Comparison of ENCODE assay signal across 30 cellular contexts in the genomic region with DNA sequence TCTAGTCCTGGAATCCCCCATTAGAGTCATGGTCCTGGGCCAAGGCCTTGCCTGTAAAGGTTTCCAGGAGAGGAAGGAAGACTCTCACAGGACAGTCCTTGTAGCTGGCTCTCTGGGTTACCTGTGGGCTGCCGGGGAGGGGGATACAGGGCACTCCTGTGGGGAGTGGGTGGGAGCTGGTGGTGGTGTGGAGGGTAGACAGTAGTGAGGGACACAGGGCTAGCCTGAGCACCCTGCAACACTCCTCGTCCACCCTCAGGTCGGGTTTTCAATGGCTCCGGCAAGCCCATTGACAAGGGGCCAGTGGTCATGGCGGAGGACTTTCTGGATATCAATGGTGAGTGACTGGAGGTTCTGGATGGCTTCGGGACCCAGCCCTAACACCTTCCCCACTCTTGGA. TPM values are rescaled to one million over a fixed set of nuclear protein-coding genes. Genes with fewer than 3 reads are reported as not detected.
DNase-seq lines count a peak whose midpoint lies in the region; ATAC-seq and TF ChIP-seq lines count a peak whose summit lies in the region.
"Had no signal": no experiment of that assay in that cellular context is flagged by ENCODE, and none has a peak within 500 bp of the region (broad histone marks: within the 10 kb centered on the region; RNA-seq: fewer than 3 reads in every experiment).

No MANE protein-coding gene starts in this region.

- H3K9me3 Mint-ChIP-seq in activated CD8-positive, alpha-beta T cell treated with anti-CD3 and anti-CD28 coated beads, Interleukin-2, amount 10 ng/mL, durations not matched to agents 7 days and 5 days (ENCODE audit: insufficient read depth), result no peaks in the 10 kb centered on the region
- no peaks in the 10 kb centered on the region for H3K9me3 Mint-ChIP-seq in activated CD8-positive, alpha-beta T cell treated with anti-CD3 and anti-CD28 coated beads for 36 hours
- H3K9me3 Mint-ChIP-seq: activated naive CD8-positive, alpha-beta T cell treated with anti-CD3 and anti-CD28 coated beads, Interleukin-2, amount 50 U/mL, for 24 hours; CD4-positive, alpha-beta T cell; effector memory CD8-positive, alpha-beta T cell; stimulated activated memory B cell treated with anti-CD40 and anti-IgM and Interleukin-4, amounts not matched to agents 10 μg/mL and 1 μg/mL and 100 μg/mL, for 72 hours had no signal

- ATAC-seq in activated CD8-positive, alpha-beta T cell treated with anti-CD3 and anti-CD28 coated beads, Interleukin-2, amount 10 ng/mL, durations not matched to agents 7 days and 5 days, result no peak
- ATAC-seq in activated CD8-positive, alpha-beta T cell treated with anti-CD3 and anti-CD28 coated beads for 36 hours, result no peak
- ATAC-seq in HG03469 (IDR thresholded peaks at IDR 0.05; ENCODE audit: unreplicated experiment) (no peak), GM21528 (IDR thresholded peaks at IDR 0.05; ENCODE audit: low FRiP score, unreplicated experiment) (no peak)
- ATAC-seq: effector memory CD8-positive, alpha-beta T cell; left lung; psoas muscle; stimulated activated memory B cell treated with anti-CD40 and anti-IgM and Interleukin-4, amounts not matched to agents 10 μg/mL and 1 μg/mL and 100 μg/mL, for 72 hours had no signal

- H3K27ac Mint-ChIP-seq in activated CD8-positive, alpha-beta T cell treated with anti-CD3 and anti-CD28 coated beads, Interleukin-2, amount 10 ng/mL, durations not matched to agents 7 days and 5 days, result peak overlapping the region; percentile 43
- no peak overlapping the region for H3K27ac Mint-ChIP-seq in activated CD8-positive, alpha-beta T cell treated with anti-CD3 and anti-CD28 coated beads for 36 hours
- H3K27ac Mint-ChIP-seq: activated naive CD8-positive, alpha-beta T cell treated with anti-CD3 and anti-CD28 coated beads, Interleukin-2, amount 50 U/mL, for 24 hours; CD4-positive, alpha-beta T cell; effector memory CD8-positive, alpha-beta T cell; stimulated activated memory B cell treated with anti-CD40 and anti-IgM and Interleukin-4, amounts not matched to agents 10 μg/mL and 1 μg/mL and 100 μg/mL, for 72 hours had no signal

- no peak overlapping the region for H3K4me3 ChIP-seq in DOHH2 (ENCODE audit: low read length)
- no peak overlapping the region for H3K4me3 ChIP-seq in coronary artery
- no peak overlapping the region for H3K4me3 ChIP-seq in spleen
- H3K4me3 ChIP-seq: cardiac muscle cell, left lung, psoas muscle, SK-N-MC, suprapubic skin had no signal

- H3K36me3 Mint-ChIP-seq in activated CD8-positive, alpha-beta T cell treated with anti-CD3 and anti-CD28 coated beads, Interleukin-2, amount 10 ng/mL, durations not matched to agents 7 days and 5 days (ENCODE audit: low read depth), result no peaks in the 10 kb centered on the region
- H3K36me3 Mint-ChIP-seq in activated CD8-positive, alpha-beta T cell treated with anti-CD3 and anti-CD28 coated beads for 36 hours (ENCODE audit: low read depth), result no peaks in the 10 kb centered on the region
- H3K36me3 Mint-ChIP-seq: stimulated activated memory B cell treated with anti-CD40 and anti-IgM and Interleukin-4, amounts not matched to agents 10 μg/mL and 1 μg/mL and 100 μg/mL, for 72 hours had no signal

- WGBS in spleen, 5 donors, result 80 to 97% (median 92%) methylated on average over 6 of the region's 6 CpGs

- H3K36me3 ChIP-seq in DOHH2 (ENCODE audit: control insufficient read depth, low read length) (no peaks in the 10 kb centered on the region), spleen (no peaks in the 10 kb centered on the region)
- H3K36me3 ChIP-seq: cardiac muscle cell, left lung, neutrophil, suprapubic skin had no signal

- H3K27me3 Mint-ChIP-seq in activated CD8-positive, alpha-beta T cell treated with anti-CD3 and anti-CD28 coated beads, Interleukin-2, amount 10 ng/mL, durations not matched to agents 7 days and 5 days (ENCODE audit: low read depth), result peaks cover 31% of the 10 kb centered on the region
- H3K27me3 Mint-ChIP-seq in activated CD8-positive, alpha-beta T cell treated with anti-CD3 and anti-CD28 coated beads for 36 hours, result peaks cover 26% of the 10 kb centered on the region

- POLR2A ChIA-PET in activated CD8-positive, alpha-beta T cell treated with anti-CD3 and anti-CD28 coated beads, Interleukin-2, amount 10 ng/mL, durations not matched to agents 7 days and 5 days (lab: Charles Lee), result no interaction called here
- POLR2A ChIA-PET in activated CD8-positive, alpha-beta T cell treated with anti-CD3 and anti-CD28 coated beads for 36 hours (lab: Charles Lee), result no interaction called here

- H3K4me1 Mint-ChIP-seq in activated CD8-positive, alpha-beta T cell treated with anti-CD3 and anti-CD28 coated beads, Interleukin-2, amount 10 ng/mL, durations not matched to agents 7 days and 5 days (ENCODE audit: low read depth), result peaks cover 24% of the 10 kb centered on the region
- H3K4me1 Mint-ChIP-seq in activated CD8-positive, alpha-beta T cell treated with anti-CD3 and anti-CD28 coated beads for 36 hours (ENCODE audit: low read depth), result peaks cover 4% of the 10 kb centered on the region
- H3K4me1 Mint-ChIP-seq: activated naive CD8-positive, alpha-beta T cell treated with anti-CD3 and anti-CD28 coated beads, Interleukin-2, amount 50 U/mL, for 24 hours had no signal

- H3K4me3 Mint-ChIP-seq in activated CD8-positive, alpha-beta T cell treated with anti-CD3 and anti-CD28 coated beads, Interleukin-2, amount 10 ng/mL, durations not matched to agents 7 days and 5 days, result no peak overlapping the region
- no peak overlapping the region for H3K4me3 Mint-ChIP-seq in activated CD8-positive, alpha-beta T cell treated with anti-CD3 and anti-CD28 coated beads for 36 hours
- H3K4me3 Mint-ChIP-seq: activated naive CD8-positive, alpha-beta T cell treated with anti-CD3 and anti-CD28 coated beads, Interleukin-2, amount 50 U/mL, for 24 hours; CD4-positive, alpha-beta T cell; effector memory CD8-positive, alpha-beta T cell; stimulated activated memory B cell treated with anti-CD40 and anti-IgM and Interleukin-4, amounts not matched to agents 10 μg/mL and 1 μg/mL and 100 μg/mL, for 72 hours had no signal

- no peaks in the 10 kb centered on the region for H3F3A ChIP-seq in DOHH2 (ENCODE audit: control insufficient read depth, insufficient read depth)

- TF ChIP-seq CTCF in activated CD8-positive, alpha-beta T cell treated with anti-CD3 and anti-CD28 coated beads for 36 hours (IDR thresholded peaks at IDR 0.05), result no peak
- TF ChIP-seq CTCF in DOHH2 (IDR thresholded peaks at IDR 0.05; ENCODE audit: low read depth, low read length, poor library complexity, severe bottlenecking), result no peak
- TF ChIP-seq CTCF in coronary artery (IDR thresholded peaks at IDR 0.05), result no peak
- no peak for TF ChIP-seq CTCF in spleen (IDR thresholded peaks at IDR 0.05 in 8 of 11, conservative IDR thresholded peaks at IDR 0.05 in 3 of 11)

- H3K27me3 ChIP-seq in DOHH2 (ENCODE audit: control insufficient read depth, low read length), result peaks cover 17% of the 10 kb centered on the region
- H3K27me3 ChIP-seq in spleen (replicated peaks in 1 of 7), result peaks cover 0 to 90% (median 13%) of the 10 kb centered on the region in 7 donors

- H3K4me1 ChIP-seq in DOHH2 (ENCODE audit: control insufficient read depth, low read length) (peaks cover 9% of the 10 kb centered on the region), spleen (no peaks in the 10 kb centered on the region)
- H3K4me1 ChIP-seq: left lung, psoas muscle, suprapubic skin had no signal

- peak; percentile 13 for DNase-seq in activated CD8-positive, alpha-beta T cell treated with anti-CD3 and anti-CD28 coated beads, Interleukin-2, amount 10 ng/mL, durations not matched to agents 7 days and 5 days
- no peak for DNase-seq in activated CD8-positive, alpha-beta T cell treated with anti-CD3 and anti-CD28 coated beads for 36 hours
- peak; percentile 36 for DNase-seq in coronary artery (ENCODE audit: low spot score)
- DNase-seq in spleen, result peak; percentile 37
- no peak for DNase-seq in stimulated activated CD4-positive, alpha-beta T cell treated with anti-CD3 and anti-CD28 coated beads, Interleukin-12 subunit alpha, Interleukin-12 subunit beta, amount 100 ng/mL, for 4 hours
- DNase-seq: 8988T; activated naive CD4-positive, alpha-beta T cell; activated naive CD8-positive, alpha-beta T cell treated with anti-CD3 and anti-CD28 coated beads, Interleukin-2, amount 50 U/mL, for 24 hours; CD4-positive, alpha-beta T cell; effector memory CD8-positive, alpha-beta T cell; erythroblast; left lung; MM.1S; NCI-H1930; NCI-H526; psoas muscle; stimulated activated CD4-positive, alpha-beta T cell treated with anti-CD3 and anti-CD28 coated beads, Interleukin-15, amount 100 ng/mL, for 24 hours; stimulated activated CD4-positive, alpha-beta T cell treated with anti-CD3 and anti-CD28 coated beads, Interleukin-4, amount 100 ng/mL, for 4 hours; T-helper 1 cell had no signal

- no peaks in the 10 kb centered on the region for H4K20me1 ChIP-seq in DOHH2 (ENCODE audit: control insufficient read depth, insufficient read depth, low read depth, low read length)

- H3K9me3 ChIP-seq in DOHH2 (ENCODE audit: control insufficient read depth, insufficient read depth, low read length) (no peaks in the 10 kb centered on the region), spleen (no peaks in the 10 kb centered on the region)
- H3K9me3 ChIP-seq: left lung, neutrophil, psoas muscle, suprapubic skin had no signal

- CTCF ChIA-PET in activated CD8-positive, alpha-beta T cell treated with anti-CD3 and anti-CD28 coated beads, Interleukin-2, amount 10 ng/mL, durations not matched to agents 7 days and 5 days (lab: Charles Lee), result interaction anchor here (1.9 kb wide), 1 partner anchor 25 kb away, joined by 4 read pairs; no protein-coding TSS in a partner anchor
- CTCF ChIA-PET in activated CD8-positive, alpha-beta T cell treated with anti-CD3 and anti-CD28 coated beads for 36 hours (lab: Charles Lee), result interaction anchor here (1.4 kb wide), 1 partner anchor 10 kb away, joined by 7 read pairs; no protein-coding TSS in a partner anchor

- intact Hi-C loops in activated CD8-positive, alpha-beta T cell treated with anti-CD3 and anti-CD28 coated beads for 36 hours (cut with micrococcal nuclease), result no loop called here
- intact Hi-C loops in spleen (cut with DNase I; ENCODE audit: low total_unique reads), result no loop called here

- TF ChIP-seq POLR2A in spleen (IDR thresholded peaks at IDR 0.05), result no peak

- H3K4me2 ChIP-seq in DOHH2 (ENCODE audit: low read length), result 0 out of 2 replicates have a peak overlapping the region, but pooled peaks have one; percentile 35
- H3K4me2 ChIP-seq: KMS-11 had no signal

- H3K79me2 ChIP-seq in DOHH2 (ENCODE audit: control insufficient read depth, low read length), result no peaks in the 10 kb centered on the region

- H3K27ac ChIP-seq in DOHH2 (ENCODE audit: low read depth, low read length), result no peak overlapping the region
- no peak overlapping the region for H3K27ac ChIP-seq in coronary artery
- H3K27ac ChIP-seq in spleen, result no peak overlapping the region
- H3K27ac ChIP-seq: cardiac muscle cell, KMS-11, left lung, neutrophil, psoas muscle, SK-N-MC, suprapubic skin had no signal

- H3K9me2 ChIP-seq in DOHH2 (replicated peaks; ENCODE audit: control insufficient read depth, low read length), result no peaks in the 10 kb centered on the region

RNA-seq across cellular contexts. Expression of gene ANKRD53, which starts 19.7 kb away (rescaled TPM):
- not detected for total RNA-seq in activated CD8-positive, alpha-beta T cell treated with anti-CD3 and anti-CD28 coated beads, Interleukin-2, amount 10 ng/mL, durations not matched to agents 7 days and 5 days
- not detected for total RNA-seq in activated CD8-positive, alpha-beta T cell treated with anti-CD3 and anti-CD28 coated beads for 36 hours
- 1 to 10 TPM in 3 of 7 donors, under 1 TPM in 2, not detected in 2; 0.39 to 1.7 (median 1.3) TPM for total RNA-seq in spleen
- under 1 TPM; 0.22 to 0.72 (median 0.27) TPM for polyA plus RNA-seq in spleen
- total RNA-seq: Daoy had no signal

RNA-seq across cellular contexts. Expression of gene ATP6V1B1, which starts 23.1 kb away (rescaled TPM):
- not detected for total RNA-seq in activated CD8-positive, alpha-beta T cell treated with anti-CD3 and anti-CD28 coated beads, Interleukin-2, amount 10 ng/mL, durations not matched to agents 7 days and 5 days
- total RNA-seq in activated CD8-positive, alpha-beta T cell treated with anti-CD3 and anti-CD28 coated beads for 36 hours, result not detected
- not detected for total RNA-seq in spleen
- under 1 TPM in 2 of 3 donors, not detected in 1; 0.06 to 0.11 TPM for polyA plus RNA-seq in spleen
- total RNA-seq: astrocyte; CD4-positive, alpha-beta T cell had no signal
- polyA plus RNA-seq: cardiac muscle cell had no signal

RNA-seq across cellular contexts. Expression of gene TEX261, which starts 35.9 kb away (rescaled TPM):
- 10 to 100 TPM; 55.9 to 59.4 TPM for total RNA-seq in activated CD8-positive, alpha-beta T cell treated with anti-CD3 and anti-CD28 coated beads, Interleukin-2, amount 10 ng/mL, durations not matched to agents 7 days and 5 days
- total RNA-seq in activated CD8-positive, alpha-beta T cell treated with anti-CD3 and anti-CD28 coated beads for 36 hours, result 10 to 100 TPM; 38.8 to 39.9 TPM
- total RNA-seq in spleen, result 10 to 100 TPM; 28.6 to 55.7 (median 39.8) TPM
- polyA plus RNA-seq in spleen, result 10 to 100 TPM in 2 of 3 donors, 1 to 10 TPM in 1; 8.7 to 21.7 (median 12.9) TPM

RNA-seq across cellular contexts. Expression of gene VAX2, which starts 58.4 kb away (rescaled TPM):
- total RNA-seq in activated CD8-positive, alpha-beta T cell treated with anti-CD3 and anti-CD28 coated beads, Interleukin-2, amount 10 ng/mL, durations not matched to agents 7 days and 5 days, result not detected
- total RNA-seq in activated CD8-positive, alpha-beta T cell treated with anti-CD3 and anti-CD28 coated beads for 36 hours, result not detected
- not detected for total RNA-seq in spleen
- under 1 TPM in 1 of 3 donors, not detected in 2; 0.05 TPM for polyA plus RNA-seq in spleen
- total RNA-seq: cardiac muscle cell; CD4-positive, alpha-beta T cell had no signal
- polyA plus RNA-seq: cardiac muscle cell had no signal

Comparison
In these comparisons a context has a peak if more than half of its experiments do, and no peak if none do; other contexts are left out.
1. DNase-seq: peak in activated CD8-positive, alpha-beta T cell treated with anti-CD3 and anti-CD28 coated beads, Interleukin-2, amount 10 ng/mL, durations not matched to agents 7 days and 5 days (single experiment), coronary artery (single experiment) and spleen (single experiment); none in activated CD8-positive, alpha-beta T cell treated with anti-CD3 and anti-CD28 coated beads for 36 hours (single experiment) and stimulated activated CD4-positive, alpha-beta T cell treated with anti-CD3 and anti-CD28 coated beads, Interleukin-12 subunit alpha, Interleukin-12 subunit beta, amount 100 ng/mL, for 4 hours (single experiment).